Comparison of ENCODE assay signal across 9 cellular contexts in the genomic region with DNA sequence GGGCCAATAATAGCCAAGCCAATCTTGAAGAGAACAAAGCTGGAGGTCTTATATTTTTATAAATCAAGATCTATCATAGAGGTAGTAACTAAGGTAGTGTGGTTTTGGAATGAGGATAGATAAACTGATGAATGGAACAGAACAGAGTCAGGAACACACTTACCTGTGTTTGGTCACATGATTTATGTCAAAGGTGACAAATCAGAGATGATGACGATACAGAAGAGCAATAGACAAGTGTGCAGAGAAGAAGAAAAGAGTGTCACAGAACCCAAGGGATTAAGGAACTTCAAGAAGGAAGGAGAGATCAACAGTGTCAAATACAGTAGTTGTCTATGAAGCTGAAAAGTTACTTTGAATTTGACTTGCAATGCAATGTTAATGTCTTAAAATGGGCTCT. TPM values are rescaled to one million over a fixed set of nuclear protein-coding genes. Genes with fewer than 3 reads are reported as not detected.
"Had no signal": no experiment of that assay in that cellular context is flagged by ENCODE, and none has a peak within 500 bp of the region (broad histone marks: within the 10 kb centered on the region; RNA-seq: fewer than 3 reads in every experiment).

No MANE protein-coding gene starts in this region.

- H3K9ac ChIP-seq: KMS-11 had no signal

- H3K27ac ChIP-seq: HL-60, KMS-11 had no signal

- H3K4me2 ChIP-seq: KMS-11 had no signal

- DNase-seq: IMR-90, KBM-7, KG1 had no signal

- FAIRE-seq: HTR-8/SVneo had no signal

RNA-seq across cellular contexts. Expression of gene CD34, which starts 16.1 kb away (rescaled TPM):
- total RNA-seq: HT-29, HT1080, IMR-90 had no signal
- polyA plus RNA-seq: IgD-negative memory B cell had no signal
